ENCODE assay signal across 16 cellular contexts in the genomic region with DNA sequence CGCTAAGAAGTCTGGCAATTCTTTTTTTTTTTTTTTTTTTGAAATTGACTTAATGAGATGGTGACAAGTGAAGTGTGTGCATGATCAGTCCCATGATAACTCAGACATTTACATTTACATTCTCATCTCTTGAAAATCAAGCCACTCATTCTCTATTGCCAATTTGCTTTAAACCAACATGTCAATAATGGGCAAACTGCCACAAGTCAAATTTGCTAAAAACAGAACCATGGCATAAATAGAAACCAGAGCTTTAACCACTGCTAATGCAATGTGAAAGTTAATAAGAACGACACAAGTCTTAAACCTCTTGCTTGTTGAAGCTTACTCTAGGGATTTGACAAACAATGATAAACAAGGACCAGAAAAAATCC. TPM values are rescaled to one million over a fixed set of nuclear protein-coding genes. Genes with fewer than 3 reads are reported as not detected.
DNase-seq lines count a peak whose midpoint lies in the region; ATAC-seq lines count a peak whose summit lies in the region.
"Had no signal": no experiment of that assay in that cellular context is flagged by ENCODE, and none has a peak within 500 bp of the region (broad histone marks: within the 10 kb centered on the region; RNA-seq: fewer than 3 reads in every experiment).

No MANE protein-coding gene starts in this region.

- H3K4me1 Mint-ChIP-seq in immature natural killer cell, result no peaks in the 10 kb centered on the region
- H3K4me1 Mint-ChIP-seq in activated T-helper 17 cell treated with anti-CD3 and anti-CD28 coated beads, Interleukin-2, amount 50 U/mL, for 72 hours, result no peaks in the 10 kb centered on the region
- H3K4me1 Mint-ChIP-seq: naive thymus-derived CD4-positive, alpha-beta T cell had no signal

- ATAC-seq in GM18858 (IDR thresholded peaks at IDR 0.05; ENCODE audit: unreplicated experiment) (peak; percentile 67), GM21360 (IDR thresholded peaks at IDR 0.05; ENCODE audit: unreplicated experiment) (peak; percentile 64), HG03025 (IDR thresholded peaks at IDR 0.05; ENCODE audit: low FRiP score, unreplicated experiment) (peak; percentile 40)
- no peak for ATAC-seq in activated T-helper 17 cell treated with anti-CD3 and anti-CD28 coated beads, Interleukin-2, amount 50 U/mL, for 72 hours (replicated peaks)
- ATAC-seq: naive thymus-derived CD4-positive, alpha-beta T cell; right lobe of liver; WTC11 had no signal

- H3K27me3 Mint-ChIP-seq in immature natural killer cell (ENCODE audit: low read depth in 3 of 3), result peaks cover 0 to 3% (median 0%) of the 10 kb centered on the region in 3 donors
- peaks cover 9% of the 10 kb centered on the region for H3K27me3 Mint-ChIP-seq in activated T-helper 17 cell treated with anti-CD3 and anti-CD28 coated beads, Interleukin-2, amount 50 U/mL, for 72 hours

- H3K9me3 Mint-ChIP-seq in immature natural killer cell, result peaks cover 0 to 3% (median under 1%) of the 10 kb centered on the region in 6 donors
- no peaks in the 10 kb centered on the region for H3K9me3 Mint-ChIP-seq in activated T-helper 17 cell treated with anti-CD3 and anti-CD28 coated beads, Interleukin-2, amount 50 U/mL, for 72 hours
- H3K9me3 Mint-ChIP-seq: WTC11 had no signal

- peak; percentile 34 for DNase-seq in RPMI8226
- DNase-seq in germinal center (ENCODE audit: low spot score), result no peak
- DNase-seq in immature natural killer cell, result no peak
- DNase-seq in activated naive CD4-positive, alpha-beta T cell (lab: John Stamatoyannopoulos, UW), result no peak
- DNase-seq: anterior cingulate cortex; CD4-positive, alpha-beta T cell; naive thymus-derived CD4-positive, alpha-beta T cell; NCI-H1092; NCI-H774; right lobe of liver; SJCRH30 had no signal

- H3K36me3 Mint-ChIP-seq in immature natural killer cell, result no peaks in the 10 kb centered on the region
- no peaks in the 10 kb centered on the region for H3K36me3 Mint-ChIP-seq in activated T-helper 17 cell treated with anti-CD3 and anti-CD28 coated beads, Interleukin-2, amount 50 U/mL, for 72 hours (ENCODE audit: low read depth)
- H3K36me3 Mint-ChIP-seq: naive thymus-derived CD4-positive, alpha-beta T cell; WTC11 had no signal

- H3K4me3 Mint-ChIP-seq in immature natural killer cell, result no peak overlapping the region
- no peak overlapping the region for H3K4me3 Mint-ChIP-seq in activated T-helper 17 cell treated with anti-CD3 and anti-CD28 coated beads, Interleukin-2, amount 50 U/mL, for 72 hours
- H3K4me3 Mint-ChIP-seq: CD4-positive, alpha-beta T cell; naive thymus-derived CD4-positive, alpha-beta T cell; WTC11 had no signal

- H3K27ac Mint-ChIP-seq in immature natural killer cell, result no peak overlapping the region
- no peak overlapping the region for H3K27ac Mint-ChIP-seq in activated T-helper 17 cell treated with anti-CD3 and anti-CD28 coated beads, Interleukin-2, amount 50 U/mL, for 72 hours
- H3K27ac Mint-ChIP-seq: CD4-positive, alpha-beta T cell; naive thymus-derived CD4-positive, alpha-beta T cell; WTC11 had no signal

RNA-seq across cellular contexts. Expression of a gene that starts 12.0 kb away (rescaled TPM):
- not detected for polyA plus RNA-seq in immature natural killer cell
- total RNA-seq in activated T-helper 17 cell treated with anti-CD3 and anti-CD28 coated beads, Interleukin-2, amount 50 U/mL, for 72 hours, result under 1 TPM in 1 of 2 donors, not detected in 1; 0.09 TPM
- total RNA-seq: CD4-positive, alpha-beta T cell had no signal
- polyA plus RNA-seq: naive thymus-derived CD4-positive, alpha-beta T cell had no signal
